In the genomic region with DNA sequence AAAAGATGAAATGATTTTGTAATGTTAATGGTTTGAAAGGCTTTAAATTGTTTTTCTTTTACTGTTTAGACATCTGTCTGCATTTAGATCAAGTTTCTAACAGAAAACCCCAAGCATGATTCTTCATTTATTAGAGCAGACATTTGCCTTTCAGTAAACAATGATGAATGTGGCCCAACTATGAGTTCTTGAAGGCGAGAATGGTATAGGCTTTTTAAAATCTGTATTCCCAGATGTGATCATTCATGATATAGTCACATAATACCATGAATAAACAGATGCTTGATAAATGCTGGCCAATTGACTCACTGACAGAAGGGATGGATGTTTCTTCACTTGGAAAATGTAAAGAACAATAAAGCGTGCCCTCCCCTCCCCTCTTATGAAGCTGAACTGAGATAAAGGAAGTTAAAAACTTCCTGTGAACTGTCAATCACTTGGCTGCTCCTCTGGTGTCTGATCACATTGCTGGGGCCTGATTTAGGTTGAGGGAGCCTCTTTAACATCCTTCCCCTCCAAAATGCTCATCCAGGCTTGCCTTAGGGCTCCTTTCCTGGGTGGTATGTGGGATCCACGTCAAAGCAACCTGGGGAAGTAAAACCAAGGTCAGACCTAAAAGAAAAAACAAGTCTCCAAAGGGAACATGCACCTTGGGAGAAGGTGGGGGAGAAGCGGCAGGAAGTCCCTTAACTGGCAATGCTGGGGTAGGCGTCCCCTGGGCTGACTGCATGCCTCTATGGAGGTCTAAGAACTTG, we compare ENCODE assay signal across 15 cellular contexts. TPM values are rescaled to one million over a fixed set of nuclear protein-coding genes. Genes with fewer than 3 reads are reported as not detected.
"Had no signal": no experiment of that assay in that cellular context is flagged by ENCODE, and none has a peak within 500 bp of the region (broad histone marks: within the 10 kb centered on the region; RNA-seq: fewer than 3 reads in every experiment).

No MANE protein-coding gene starts in this region.

- H3K4me1 Mint-ChIP-seq: nephron had no signal

- H3K9me3 ChIP-seq: sigmoid colon, stomach, thoracic aorta, uterus had no signal

- H3K27ac Mint-ChIP-seq: activated T-helper 1 cell treated with anti-CD3 and anti-CD28 coated beads, Interleukin-12 subunit alpha, Interleukin-12 subunit beta, Interleukin-2, Interleukin-4 antibody, amounts not matched to agents 30 ng/mL and 10 ng/mL and 1 ng/mL, durations not matched to agents 14 hours and 24 hours and 36 hours; nephron; T-helper 17 cell had no signal

- H3K4me1 ChIP-seq: sigmoid colon, stomach, uterus had no signal

- ATAC-seq: left lobe of liver, T-helper 17 cell had no signal

- DNase-seq: activated CD4-positive, alpha-beta T cell treated with anti-CD3 and anti-CD28 coated beads, Interleukin-2, amount 50 U/mL, for 48 hours; activated naive CD4-positive, alpha-beta T cell treated with Interleukin-2 at 50 U/mL for 16 hours; effector CD4-positive, alpha-beta T cell; foreskin melanocyte; head of caudate nucleus; sigmoid colon; stimulated activated CD4-positive, alpha-beta T cell treated with anti-CD3 and anti-CD28 coated beads, Interleukin-4, amount 100 ng/mL, for 1 hour; stimulated activated CD8-positive, alpha-beta memory T cell treated with anti-CD3 and anti-CD28 coated beads, Interleukin-4, amount 100 ng/mL, for 48 hours; stomach; T-helper 17 cell; uterus had no signal

- H3K4me3 ChIP-seq: sigmoid colon, stomach, thoracic aorta, uterus had no signal

- H3K27me3 ChIP-seq: sigmoid colon, uterus had no signal

- H3K4me3 Mint-ChIP-seq: activated T-helper 1 cell treated with anti-CD3 and anti-CD28 coated beads, Interleukin-12 subunit alpha, Interleukin-12 subunit beta, Interleukin-2, Interleukin-4 antibody, amounts not matched to agents 30 ng/mL and 10 ng/mL and 1 ng/mL, durations not matched to agents 14 hours and 24 hours and 36 hours; nephron; T-helper 17 cell had no signal

- H3K9me3 Mint-ChIP-seq: activated T-helper 1 cell treated with anti-CD3 and anti-CD28 coated beads, Interleukin-12 subunit alpha, Interleukin-12 subunit beta, Interleukin-2, Interleukin-4 antibody, amounts not matched to agents 30 ng/mL and 10 ng/mL and 1 ng/mL, durations not matched to agents 14 hours and 24 hours and 36 hours; nephron had no signal

- H3K27ac ChIP-seq: sigmoid colon, stomach, thoracic aorta, uterus had no signal

- H3K36me3 ChIP-seq: sigmoid colon, stomach, thoracic aorta, uterus had no signal

RNA-seq across cellular contexts. Expression of a gene that starts 3.3 kb away (rescaled TPM):
- total RNA-seq: left lobe of liver had no signal
